1 cellular context compared by ENCODE assay signal in the genomic region with DNA sequence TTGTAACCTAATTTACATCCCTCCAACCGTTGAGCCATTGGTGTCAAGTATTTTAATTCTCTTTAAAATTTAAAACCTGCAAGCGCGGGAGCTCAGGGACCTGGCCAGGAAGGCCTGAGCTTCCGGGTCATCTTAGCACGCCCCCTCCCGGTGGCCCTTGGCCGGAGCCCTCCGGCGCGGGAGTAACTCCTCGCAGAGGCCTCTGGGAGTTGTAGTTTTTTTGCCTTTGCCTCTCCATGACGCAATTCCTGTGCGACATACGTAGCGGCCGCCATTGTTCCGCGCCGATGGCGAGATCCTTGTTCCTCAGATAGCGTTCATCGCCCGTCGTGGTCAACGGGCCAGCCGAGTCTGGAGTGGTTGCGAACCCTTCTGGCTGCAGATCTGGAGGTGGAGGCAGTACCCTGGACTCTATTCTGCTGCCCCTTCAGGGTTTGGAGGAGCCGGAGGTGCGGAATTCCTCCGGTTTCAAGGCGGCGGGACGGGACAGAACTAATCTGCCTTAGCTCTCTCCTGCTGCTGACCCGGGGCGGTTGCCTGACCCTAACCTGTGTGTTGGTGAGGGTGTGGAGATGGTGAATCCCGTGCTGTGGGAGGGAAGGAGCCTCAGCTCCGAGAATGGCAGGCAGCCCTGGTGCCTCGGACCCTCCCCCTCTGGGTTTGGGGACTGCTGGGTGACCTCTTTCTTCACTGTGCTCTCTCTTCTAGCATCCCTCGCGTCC.
TF ChIP-seq lines count a peak whose summit lies in the region.

A gene (plus strand): TSS at position 258 of the 722 bp plus-strand sequence. CDS start 503 bp downstream, outside the sequence.

TF ChIP-seq in GM12878, 131 proteins besides CTCF, POLR2A, EP300 and RAD21 (continued from another document and continues in another):
- TF ChIP-seq, protein P1, sequence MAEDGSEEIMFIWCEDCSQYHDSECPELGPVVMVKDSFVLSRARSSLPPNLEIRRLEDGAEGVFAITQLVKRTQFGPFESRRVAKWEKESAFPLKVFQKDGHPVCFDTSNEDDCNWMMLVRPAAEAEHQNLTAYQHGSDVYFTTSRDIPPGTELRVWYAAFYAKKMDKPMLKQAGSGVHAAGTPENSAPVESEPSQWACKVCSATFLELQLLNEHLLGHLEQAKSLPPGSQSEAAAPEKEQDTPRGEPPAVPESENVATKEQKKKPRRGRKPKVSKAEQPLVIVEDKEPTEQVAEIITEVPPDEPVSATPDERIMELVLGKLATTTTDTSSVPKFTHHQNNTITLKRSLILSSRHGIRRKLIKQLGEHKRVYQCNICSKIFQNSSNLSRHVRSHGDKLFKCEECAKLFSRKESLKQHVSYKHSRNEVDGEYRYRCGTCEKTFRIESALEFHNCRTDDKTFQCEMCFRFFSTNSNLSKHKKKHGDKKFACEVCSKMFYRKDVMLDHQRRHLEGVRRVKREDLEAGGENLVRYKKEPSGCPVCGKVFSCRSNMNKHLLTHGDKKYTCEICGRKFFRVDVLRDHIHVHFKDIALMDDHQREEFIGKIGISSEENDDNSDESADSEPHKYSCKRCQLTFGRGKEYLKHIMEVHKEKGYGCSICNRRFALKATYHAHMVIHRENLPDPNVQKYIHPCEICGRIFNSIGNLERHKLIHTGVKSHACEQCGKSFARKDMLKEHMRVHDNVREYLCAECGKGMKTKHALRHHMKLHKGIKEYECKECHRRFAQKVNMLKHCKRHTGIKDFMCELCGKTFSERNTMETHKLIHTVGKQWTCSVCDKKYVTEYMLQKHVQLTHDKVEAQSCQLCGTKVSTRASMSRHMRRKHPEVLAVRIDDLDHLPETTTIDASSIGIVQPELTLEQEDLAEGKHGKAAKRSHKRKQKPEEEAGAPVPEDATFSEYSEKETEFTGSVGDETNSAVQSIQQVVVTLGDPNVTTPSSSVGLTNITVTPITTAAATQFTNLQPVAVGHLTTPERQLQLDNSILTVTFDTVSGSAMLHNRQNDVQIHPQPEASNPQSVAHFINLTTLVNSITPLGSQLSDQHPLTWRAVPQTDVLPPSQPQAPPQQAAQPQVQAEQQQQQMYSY (CRISPR knock-in tag; IDR thresholded peaks at IDR 0.05), result no peak
- TF ChIP-seq KDM1A (IDR thresholded peaks at IDR 0.05; ENCODE audit: borderline replicate concordance) (no peak), YBX1 (IDR thresholded peaks at IDR 0.05) (no peak), ASH2L (IDR thresholded peaks at IDR 0.05; ENCODE audit: borderline replicate concordance, low read depth) (peak; percentile 85; the same call in 1 of the 2 replicates), POLR2AphosphoS2 (IDR thresholded peaks at IDR 0.05; ENCODE audit: low read depth, low read length) (0 out of 2 replicates have a peak, but pooled peaks have one; percentile 62), SMAD1 (IDR thresholded peaks at IDR 0.05; ENCODE audit: low read depth, partially characterized antibody) (no peak), ZNF217 (IDR thresholded peaks at IDR 0.05) (no peak), IKZF1 (conservative IDR thresholded peaks at IDR 0.05) (peak; percentile 97), SRF (IDR thresholded peaks at IDR 0.05; ENCODE audit: low read depth in 2 of 2, low read length in 2 of 2) (peak; percentile 40 to 89; a peak in 3 of 4 replicates), SMAD5 (IDR thresholded peaks at IDR 0.05; ENCODE audit: low read depth) (peak; percentile 49; the same call in 1 of the 2 replicates), NR2C2 (IDR thresholded peaks at IDR 0.05; ENCODE audit: borderline replicate concordance, control insufficient read depth, insufficient read length, low read depth) (no peak), FOXK2 (IDR thresholded peaks at IDR 0.05) (peak; percentile 41; the same call in 1 of the 2 replicates), STAT1 (conservative IDR thresholded peaks at IDR 0.05) (no peak; the same call in none of the 2 replicates), KAT2A (conservative IDR thresholded peaks at IDR 0.05; ENCODE audit: control insufficient read depth, low read depth, low read length) (no peak), BRCA1 (IDR thresholded peaks at IDR 0.05; ENCODE audit: low read depth, low read length) (no peak), PAX5 (IDR thresholded peaks at IDR 0.05; ENCODE audit: borderline replicate concordance, low read depth, low read length) (peak; percentile 12; the same call in 1 of the 2 replicates), HDAC2 (IDR thresholded peaks at IDR 0.05) (no peak), ESRRA (IDR thresholded peaks at IDR 0.05; ENCODE audit: low read length) (0 out of 2 replicates have a peak, but pooled peaks have one; percentile 64), NBN (IDR thresholded peaks at IDR 0.05) (peak; percentile 78), RB1 (IDR thresholded peaks at IDR 0.05; ENCODE audit: borderline replicate concordance) (peak; percentile 87; the same call in 1 of the 2 replicates), ZSCAN29 (IDR thresholded peaks at IDR 0.05) (no peak), SMARCA5 (IDR thresholded peaks at IDR 0.05) (0 out of 2 replicates have a peak, but pooled peaks have one; percentile 53), TARDBP (IDR thresholded peaks at IDR 0.05; ENCODE audit: borderline replicate concordance) (peak; percentile 90)
- TF ChIP-seq, protein P2, sequence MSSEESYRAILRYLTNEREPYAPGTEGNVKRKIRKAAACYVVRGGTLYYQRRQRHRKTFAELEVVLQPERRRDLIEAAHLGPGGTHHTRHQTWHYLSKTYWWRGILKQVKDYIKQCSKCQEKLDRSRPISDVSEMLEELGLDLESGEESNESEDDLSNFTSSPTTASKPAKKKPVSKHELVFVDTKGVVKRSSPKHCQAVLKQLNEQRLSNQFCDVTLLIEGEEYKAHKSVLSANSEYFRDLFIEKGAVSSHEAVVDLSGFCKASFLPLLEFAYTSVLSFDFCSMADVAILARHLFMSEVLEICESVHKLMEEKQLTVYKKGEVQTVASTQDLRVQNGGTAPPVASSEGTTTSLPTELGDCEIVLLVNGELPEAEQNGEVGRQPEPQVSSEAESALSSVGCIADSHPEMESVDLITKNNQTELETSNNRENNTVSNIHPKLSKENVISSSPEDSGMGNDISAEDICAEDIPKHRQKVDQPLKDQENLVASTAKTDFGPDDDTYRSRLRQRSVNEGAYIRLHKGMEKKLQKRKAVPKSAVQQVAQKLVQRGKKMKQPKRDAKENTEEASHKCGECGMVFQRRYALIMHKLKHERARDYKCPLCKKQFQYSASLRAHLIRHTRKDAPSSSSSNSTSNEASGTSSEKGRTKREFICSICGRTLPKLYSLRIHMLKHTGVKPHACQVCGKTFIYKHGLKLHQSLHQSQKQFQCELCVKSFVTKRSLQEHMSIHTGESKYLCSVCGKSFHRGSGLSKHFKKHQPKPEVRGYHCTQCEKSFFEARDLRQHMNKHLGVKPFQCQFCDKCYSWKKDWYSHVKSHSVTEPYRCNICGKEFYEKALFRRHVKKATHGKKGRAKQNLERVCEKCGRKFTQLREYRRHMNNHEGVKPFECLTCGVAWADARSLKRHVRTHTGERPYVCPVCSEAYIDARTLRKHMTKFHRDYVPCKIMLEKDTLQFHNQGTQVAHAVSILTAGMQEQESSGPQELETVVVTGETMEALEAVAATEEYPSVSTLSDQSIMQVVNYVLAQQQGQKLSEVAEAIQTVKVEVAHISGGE (CRISPR knock-in tag; IDR thresholded peaks at IDR 0.05), result no peak
- TF ChIP-seq, protein P3, sequence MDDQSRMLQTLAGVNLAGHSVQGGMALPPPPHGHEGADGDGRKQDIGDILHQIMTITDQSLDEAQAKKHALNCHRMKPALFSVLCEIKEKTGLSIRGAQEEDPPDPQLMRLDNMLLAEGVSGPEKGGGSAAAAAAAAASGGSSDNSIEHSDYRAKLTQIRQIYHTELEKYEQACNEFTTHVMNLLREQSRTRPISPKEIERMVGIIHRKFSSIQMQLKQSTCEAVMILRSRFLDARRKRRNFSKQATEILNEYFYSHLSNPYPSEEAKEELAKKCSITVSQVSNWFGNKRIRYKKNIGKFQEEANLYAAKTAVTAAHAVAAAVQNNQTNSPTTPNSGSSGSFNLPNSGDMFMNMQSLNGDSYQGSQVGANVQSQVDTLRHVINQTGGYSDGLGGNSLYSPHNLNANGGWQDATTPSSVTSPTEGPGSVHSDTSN (IDR thresholded peaks at IDR 0.05; ENCODE audit: insufficient replicate concordance, low read depth, low read length), result no peak
- TF ChIP-seq, protein P4, sequence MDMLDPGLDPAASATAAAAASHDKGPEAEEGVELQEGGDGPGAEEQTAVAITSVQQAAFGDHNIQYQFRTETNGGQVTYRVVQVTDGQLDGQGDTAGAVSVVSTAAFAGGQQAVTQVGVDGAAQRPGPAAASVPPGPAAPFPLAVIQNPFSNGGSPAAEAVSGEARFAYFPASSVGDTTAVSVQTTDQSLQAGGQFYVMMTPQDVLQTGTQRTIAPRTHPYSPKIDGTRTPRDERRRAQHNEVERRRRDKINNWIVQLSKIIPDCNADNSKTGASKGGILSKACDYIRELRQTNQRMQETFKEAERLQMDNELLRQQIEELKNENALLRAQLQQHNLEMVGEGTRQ (IDR thresholded peaks at IDR 0.05; ENCODE audit: borderline replicate concordance, low read depth, low read length), result no peak; the same call in 1 of the 2 replicates
- TF ChIP-seq, protein P5, sequence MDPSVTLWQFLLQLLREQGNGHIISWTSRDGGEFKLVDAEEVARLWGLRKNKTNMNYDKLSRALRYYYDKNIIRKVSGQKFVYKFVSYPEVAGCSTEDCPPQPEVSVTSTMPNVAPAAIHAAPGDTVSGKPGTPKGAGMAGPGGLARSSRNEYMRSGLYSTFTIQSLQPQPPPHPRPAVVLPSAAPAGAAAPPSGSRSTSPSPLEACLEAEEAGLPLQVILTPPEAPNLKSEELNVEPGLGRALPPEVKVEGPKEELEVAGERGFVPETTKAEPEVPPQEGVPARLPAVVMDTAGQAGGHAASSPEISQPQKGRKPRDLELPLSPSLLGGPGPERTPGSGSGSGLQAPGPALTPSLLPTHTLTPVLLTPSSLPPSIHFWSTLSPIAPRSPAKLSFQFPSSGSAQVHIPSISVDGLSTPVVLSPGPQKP (IDR thresholded peaks at IDR 0.05; ENCODE audit: low read depth, low read length), result peak; percentile 89
- TF ChIP-seq, protein P6, sequence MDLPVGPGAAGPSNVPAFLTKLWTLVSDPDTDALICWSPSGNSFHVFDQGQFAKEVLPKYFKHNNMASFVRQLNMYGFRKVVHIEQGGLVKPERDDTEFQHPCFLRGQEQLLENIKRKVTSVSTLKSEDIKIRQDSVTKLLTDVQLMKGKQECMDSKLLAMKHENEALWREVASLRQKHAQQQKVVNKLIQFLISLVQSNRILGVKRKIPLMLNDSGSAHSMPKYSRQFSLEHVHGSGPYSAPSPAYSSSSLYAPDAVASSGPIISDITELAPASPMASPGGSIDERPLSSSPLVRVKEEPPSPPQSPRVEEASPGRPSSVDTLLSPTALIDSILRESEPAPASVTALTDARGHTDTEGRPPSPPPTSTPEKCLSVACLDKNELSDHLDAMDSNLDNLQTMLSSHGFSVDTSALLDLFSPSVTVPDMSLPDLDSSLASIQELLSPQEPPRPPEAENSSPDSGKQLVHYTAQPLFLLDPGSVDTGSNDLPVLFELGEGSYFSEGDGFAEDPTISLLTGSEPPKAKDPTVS (IDR thresholded peaks at IDR 0.05; ENCODE audit: low read depth, low read length), result peak; percentile 57; the same call in 1 of the 2 replicates
- TF ChIP-seq, protein P7, sequence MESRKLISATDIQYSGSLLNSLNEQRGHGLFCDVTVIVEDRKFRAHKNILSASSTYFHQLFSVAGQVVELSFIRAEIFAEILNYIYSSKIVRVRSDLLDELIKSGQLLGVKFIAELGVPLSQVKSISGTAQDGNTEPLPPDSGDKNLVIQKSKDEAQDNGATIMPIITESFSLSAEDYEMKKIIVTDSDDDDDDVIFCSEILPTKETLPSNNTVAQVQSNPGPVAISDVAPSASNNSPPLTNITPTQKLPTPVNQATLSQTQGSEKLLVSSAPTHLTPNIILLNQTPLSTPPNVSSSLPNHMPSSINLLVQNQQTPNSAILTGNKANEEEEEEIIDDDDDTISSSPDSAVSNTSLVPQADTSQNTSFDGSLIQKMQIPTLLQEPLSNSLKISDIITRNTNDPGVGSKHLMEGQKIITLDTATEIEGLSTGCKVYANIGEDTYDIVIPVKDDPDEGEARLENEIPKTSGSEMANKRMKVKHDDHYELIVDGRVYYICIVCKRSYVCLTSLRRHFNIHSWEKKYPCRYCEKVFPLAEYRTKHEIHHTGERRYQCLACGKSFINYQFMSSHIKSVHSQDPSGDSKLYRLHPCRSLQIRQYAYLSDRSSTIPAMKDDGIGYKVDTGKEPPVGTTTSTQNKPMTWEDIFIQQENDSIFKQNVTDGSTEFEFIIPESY (IDR thresholded peaks at IDR 0.05), result peak; percentile 54; the same call in 1 of the 2 replicates
- TF ChIP-seq, protein P8, sequence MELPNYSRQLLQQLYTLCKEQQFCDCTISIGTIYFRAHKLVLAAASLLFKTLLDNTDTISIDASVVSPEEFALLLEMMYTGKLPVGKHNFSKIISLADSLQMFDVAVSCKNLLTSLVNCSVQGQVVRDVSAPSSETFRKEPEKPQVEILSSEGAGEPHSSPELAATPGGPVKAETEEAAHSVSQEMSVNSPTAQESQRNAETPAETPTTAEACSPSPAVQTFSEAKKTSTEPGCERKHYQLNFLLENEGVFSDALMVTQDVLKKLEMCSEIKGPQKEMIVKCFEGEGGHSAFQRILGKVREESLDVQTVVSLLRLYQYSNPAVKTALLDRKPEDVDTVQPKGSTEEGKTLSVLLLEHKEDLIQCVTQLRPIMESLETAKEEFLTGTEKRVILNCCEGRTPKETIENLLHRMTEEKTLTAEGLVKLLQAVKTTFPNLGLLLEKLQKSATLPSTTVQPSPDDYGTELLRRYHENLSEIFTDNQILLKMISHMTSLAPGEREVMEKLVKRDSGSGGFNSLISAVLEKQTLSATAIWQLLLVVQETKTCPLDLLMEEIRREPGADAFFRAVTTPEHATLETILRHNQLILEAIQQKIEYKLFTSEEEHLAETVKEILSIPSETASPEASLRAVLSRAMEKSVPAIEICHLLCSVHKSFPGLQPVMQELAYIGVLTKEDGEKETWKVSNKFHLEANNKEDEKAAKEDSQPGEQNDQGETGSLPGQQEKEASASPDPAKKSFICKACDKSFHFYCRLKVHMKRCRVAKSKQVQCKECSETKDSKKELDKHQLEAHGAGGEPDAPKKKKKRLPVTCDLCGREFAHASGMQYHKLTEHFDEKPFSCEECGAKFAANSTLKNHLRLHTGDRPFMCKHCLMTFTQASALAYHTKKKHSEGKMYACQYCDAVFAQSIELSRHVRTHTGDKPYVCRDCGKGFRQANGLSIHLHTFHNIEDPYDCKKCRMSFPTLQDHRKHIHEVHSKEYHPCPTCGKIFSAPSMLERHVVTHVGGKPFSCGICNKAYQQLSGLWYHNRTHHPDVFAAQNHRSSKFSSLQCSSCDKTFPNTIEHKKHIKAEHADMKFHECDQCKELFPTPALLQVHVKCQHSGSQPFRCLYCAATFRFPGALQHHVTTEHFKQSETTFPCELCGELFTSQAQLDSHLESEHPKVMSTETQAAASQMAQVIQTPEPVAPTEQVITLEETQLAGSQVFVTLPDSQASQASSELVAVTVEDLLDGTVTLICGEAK (IDR thresholded peaks at IDR 0.05; ENCODE audit: borderline replicate concordance), result peak; percentile 87
